In the genomic region with DNA sequence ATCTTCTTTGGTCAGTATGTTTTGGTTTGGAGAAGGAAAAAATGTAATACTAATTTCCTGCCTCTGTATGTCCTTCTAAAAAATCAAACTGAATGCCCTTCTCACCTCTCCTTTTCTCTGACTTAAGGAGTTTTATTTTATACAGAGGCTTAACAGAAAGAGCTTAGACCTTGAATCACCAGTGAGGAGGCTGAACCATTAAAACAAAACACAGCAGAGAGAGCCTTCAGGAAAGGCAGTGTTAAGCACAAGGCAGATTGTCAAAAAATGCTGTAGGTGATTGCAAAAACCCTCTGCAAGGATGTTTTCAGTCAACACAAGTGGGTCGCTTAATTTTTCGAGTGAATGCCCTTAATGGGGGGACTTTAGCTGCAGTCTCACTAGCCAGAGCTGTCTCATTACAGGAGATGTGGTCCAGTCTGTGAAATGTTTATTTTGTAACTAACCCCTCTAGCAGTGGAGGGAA, we compare ENCODE assay signal across 12 cellular contexts.
A peak's percentile ranks its signal among the peaks of the same experiment; 100 is the strongest.
DNase-seq lines count a peak whose midpoint lies in the region; ATAC-seq and TF ChIP-seq lines count a peak whose summit lies in the region.
"Had no signal": no experiment of that assay in that cellular context is flagged by ENCODE, and none has a peak within 500 bp of the region (broad histone marks: within the 10 kb centered on the region; RNA-seq: fewer than 3 reads in every experiment).

No MANE protein-coding gene starts in this region.

- H3K27me3 Mint-ChIP-seq in HFFc6 (ENCODE audit: insufficient read depth), result no peaks in the 10 kb centered on the region
- H3K27me3 Mint-ChIP-seq in nephron progenitor cell (ENCODE audit: low read depth, poor library complexity), result no peaks in the 10 kb centered on the region

- no peak for TF ChIP-seq CTCF in AG10803 (conservative IDR thresholded peaks at IDR 0.05; ENCODE audit: low read length)
- no peak for TF ChIP-seq CTCF in HFFc6 (IDR thresholded peaks at IDR 0.05)
- no peak for TF ChIP-seq CTCF in astrocyte of the spinal cord (IDR thresholded peaks at IDR 0.05; ENCODE audit: low read depth, low read length)
- TF ChIP-seq CTCF in nephron progenitor cell (IDR thresholded peaks at IDR 0.05), result no peak
- no peak for TF ChIP-seq CTCF in GM10266 (IDR thresholded peaks at IDR 0.05; ENCODE audit: control insufficient read depth, insufficient read depth, low read depth, missing control alignments)

- H3K4me3 Mint-ChIP-seq in HFFc6 (peak overlapping the region; percentile 26), nephron progenitor cell (peak overlapping the region; percentile 58)

- in situ Hi-C loops in astrocyte of the spinal cord (cut with HindIII; ENCODE audit: low sequenced_read_pairs), result no loop called here

- peaks cover 1% of the 10 kb centered on the region; the same call in 1 of the 2 replicates for H3K9me3 Mint-ChIP-seq in HFFc6
- H3K9me3 Mint-ChIP-seq in nephron progenitor cell, result peaks cover 12% of the 10 kb centered on the region

- peaks cover 7% of the 10 kb centered on the region for H3K36me3 Mint-ChIP-seq in HFFc6 (ENCODE audit: low read depth)
- peaks cover 21% of the 10 kb centered on the region for H3K36me3 Mint-ChIP-seq in nephron progenitor cell (ENCODE audit: low read depth)

- peak overlapping the region; percentile 84 for H3K27ac Mint-ChIP-seq in HFFc6
- peak overlapping the region; percentile 97 for H3K27ac Mint-ChIP-seq in nephron progenitor cell

- DNase-seq in AG10803 (ENCODE audit: low read depth) (peak; percentile 74), HFFc6 (peak; percentile 60), astrocyte of the spinal cord (ENCODE audit: low read depth, low spot score) (peak; percentile 44), nephron progenitor cell (no peak), GM10266 (ENCODE audit: extremely low spot score) (no peak), cerebellar nuclear complex (lab: John Stamatoyannopoulos, UW) (no peak), inferior parietal cortex (ENCODE audit: extremely low spot score) (no peak)
- DNase-seq: activated effector memory CD4-positive, alpha-beta T cell treated with anti-CD3 and anti-CD28 coated beads, Interleukin-2, amount 50 U/mL, for 16 hours; heart right ventricle; NCI-H187 treated with DMSO at 0.1 percent for 48 hours; stimulated activated naive CD4-positive, alpha-beta T cell had no signal

- no peak for ATAC-seq in HG02973 (IDR thresholded peaks at IDR 0.05; ENCODE audit: unreplicated experiment)
- ATAC-seq: heart right ventricle had no signal

- no peak overlapping the region for H3K4me3 ChIP-seq in AG10803 (ENCODE audit: low read length)
- H3K4me3 ChIP-seq in astrocyte of the spinal cord (ENCODE audit: low read depth, low read length), result no peak overlapping the region
- H3K4me3 ChIP-seq: heart right ventricle had no signal

- H3K4me1 Mint-ChIP-seq in HFFc6 (ENCODE audit: low read depth) (peaks cover 64% of the 10 kb centered on the region), nephron progenitor cell (peaks cover 78% of the 10 kb centered on the region)

Comparison
In these comparisons a context has a peak if more than half of its experiments do, and no peak if none do; other contexts are left out.
1. DNase-seq: peak in AG10803 (single experiment), HFFc6 (single experiment) and astrocyte of the spinal cord (single experiment); none in nephron progenitor cell (single experiment), GM10266 (single experiment), cerebellar nuclear complex (0 of 2) and inferior parietal cortex (single experiment).